ENCODE assay signal across 1 cellular context in genomic region chr10:21525367-21526183, GRCh38.
A peak's percentile ranks its signal among the peaks of the same experiment; 100 is the strongest.
TF ChIP-seq lines count a peak whose summit lies in the region.

TSS of gene SKIDA1 (minus strand) at chr10:21525682. CDS start at chr10:21517822, 7,860 bp downstream.

TF ChIP-seq in HepG2, 621 proteins besides CTCF, POLR2A, EP300 and RAD21 (continued from another document and continues in another):
- no peak for TF ChIP-seq ZNF407 (CRISPR knock-in tag; IDR thresholded peaks at IDR 0.05; ENCODE audit: not compliant biosample characterization)
- TF ChIP-seq ZBTB3 (CRISPR knock-in tag; IDR thresholded peaks at IDR 0.05; ENCODE audit: borderline replicate concordance, low read depth), result 0 out of 2 replicates have a peak, but pooled peaks have one; percentile 9
- TF ChIP-seq KAT2B (IDR thresholded peaks at IDR 0.05; ENCODE audit: borderline replicate concordance, low read depth, low read length), result no peak
- no peak for TF ChIP-seq TRIM22 (IDR thresholded peaks at IDR 0.05)
- peak; percentile 88 for TF ChIP-seq ZNF546 (CRISPR knock-in tag; conservative IDR thresholded peaks at IDR 0.05)
- TF ChIP-seq ZFP36 (IDR thresholded peaks at IDR 0.05; ENCODE audit: borderline replicate concordance, low read depth, low read length, partially characterized antibody), result no peak
- peak; percentile 74 for TF ChIP-seq HNRNPLL (IDR thresholded peaks at IDR 0.05; ENCODE audit: low read depth, low read length, poor library complexity, severe bottlenecking)
- TF ChIP-seq TOE1 (CRISPR knock-in tag; IDR thresholded peaks at IDR 0.05), result no peak
- no peak for TF ChIP-seq ZBTB8A (CRISPR knock-in tag; IDR thresholded peaks at IDR 0.05; ENCODE audit: borderline replicate concordance, low read depth)
- peak; percentile 6; the same call in 1 of the 2 replicates for TF ChIP-seq KLF15 (CRISPR knock-in tag; IDR thresholded peaks at IDR 0.05; ENCODE audit: borderline replicate concordance)
- TF ChIP-seq DR1 (CRISPR knock-in tag; IDR thresholded peaks at IDR 0.05), result no peak; the same call in 1 of the 2 replicates
- peak; percentile 25 for TF ChIP-seq U2AF1 (optimal IDR thresholded peaks at IDR 0.05; ENCODE audit: low read depth, low read length)
- 0 out of 2 replicates have a peak, but pooled peaks have one; percentile 75 for TF ChIP-seq ZFP90 (CRISPR knock-in tag; IDR thresholded peaks at IDR 0.05; ENCODE audit: borderline replicate concordance)
- peak; percentile 62; the same call in 1 of the 2 replicates for TF ChIP-seq ZNF792 (CRISPR knock-in tag; IDR thresholded peaks at IDR 0.05)
- no peak for TF ChIP-seq ZNF432 (CRISPR knock-in tag; IDR thresholded peaks at IDR 0.05; ENCODE audit: borderline replicate concordance)
- TF ChIP-seq ZNF441 (CRISPR knock-in tag; IDR thresholded peaks at IDR 0.05; ENCODE audit: borderline replicate concordance), result peak; percentile 95
- 0 out of 2 replicates have a peak, but pooled peaks have one; percentile 2 for TF ChIP-seq SOX13 (IDR thresholded peaks at IDR 0.05)
- no peak; a peak in 2 of 4 replicates for TF ChIP-seq SOX13 (CRISPR knock-in tag; conservative IDR thresholded peaks at IDR 0.05 in 1 of 2, IDR thresholded peaks at IDR 0.05 in 1 of 2)
- TF ChIP-seq ZNF431 (CRISPR knock-in tag; IDR thresholded peaks at IDR 0.05; ENCODE audit: borderline replicate concordance, low read depth), result peak; percentile 25
- 0 out of 2 replicates have a peak, but pooled peaks have one; percentile 53 for TF ChIP-seq TBP (CRISPR knock-in tag; IDR thresholded peaks at IDR 0.05)
- TF ChIP-seq XBP1 (CRISPR knock-in tag; IDR thresholded peaks at IDR 0.05), result no peak
- TF ChIP-seq SMARCE1 (IDR thresholded peaks at IDR 0.05; ENCODE audit: borderline replicate concordance), result no peak
- no peak for TF ChIP-seq ZNF282 (IDR thresholded peaks at IDR 0.05; ENCODE audit: partially characterized antibody)
- TF ChIP-seq MTF1 (CRISPR knock-in tag; IDR thresholded peaks at IDR 0.05), result no peak
- TF ChIP-seq ZNF503 (CRISPR knock-in tag; IDR thresholded peaks at IDR 0.05), result peak; percentile 26; the same call in 1 of the 2 replicates
- TF ChIP-seq SAFB2 (CRISPR knock-in tag; IDR thresholded peaks at IDR 0.05; ENCODE audit: borderline replicate concordance, low read depth), result no peak
- no peak for TF ChIP-seq ZFYVE20 (CRISPR knock-in tag; IDR thresholded peaks at IDR 0.05; ENCODE audit: borderline replicate concordance, low read depth)
- TF ChIP-seq POGZ (CRISPR knock-in tag; IDR thresholded peaks at IDR 0.05), result peak; percentile 62
- TF ChIP-seq XRCC5 (optimal IDR thresholded peaks at IDR 0.05; ENCODE audit: low read length), result no peak
- TF ChIP-seq ZNF766 (CRISPR knock-in tag; IDR thresholded peaks at IDR 0.05; ENCODE audit: borderline replicate concordance), result no peak; the same call in 1 of the 2 replicates
- no peak for TF ChIP-seq ZNF678 (CRISPR knock-in tag; IDR thresholded peaks at IDR 0.05)
- TF ChIP-seq CCDC6 (CRISPR knock-in tag; IDR thresholded peaks at IDR 0.05), result peak; percentile 94; the same call in 1 of the 2 replicates
- no peak for TF ChIP-seq ZUFSP (CRISPR knock-in tag; IDR thresholded peaks at IDR 0.05; ENCODE audit: borderline replicate concordance)
- no peak for TF ChIP-seq SCMH1 (CRISPR knock-in tag; IDR thresholded peaks at IDR 0.05; ENCODE audit: borderline replicate concordance)
- no peak; the same call in 1 of the 2 replicates for TF ChIP-seq KLF11 (CRISPR knock-in tag; IDR thresholded peaks at IDR 0.05)
- TF ChIP-seq PREB (CRISPR knock-in tag; IDR thresholded peaks at IDR 0.05), result no peak
- no peak; the same call in 1 of the 2 replicates for TF ChIP-seq IRX3 (CRISPR knock-in tag; IDR thresholded peaks at IDR 0.05; ENCODE audit: borderline replicate concordance, low read depth)
- TF ChIP-seq FOXA3 (CRISPR knock-in tag; IDR thresholded peaks at IDR 0.05), result no peak; the same call in 1 of the 2 replicates
- TF ChIP-seq BCL6 (CRISPR knock-in tag; IDR thresholded peaks at IDR 0.05), result peak; percentile 74
- TF ChIP-seq TBX3 (IDR thresholded peaks at IDR 0.05; ENCODE audit: borderline replicate concordance), result peak; percentile 13; the same call in 1 of the 2 replicates
- TF ChIP-seq NFRKB (IDR thresholded peaks at IDR 0.05), result no peak
- TF ChIP-seq ZNF550 (CRISPR knock-in tag; IDR thresholded peaks at IDR 0.05; ENCODE audit: borderline replicate concordance), result no peak
- TF ChIP-seq NCOA2 (CRISPR knock-in tag; IDR thresholded peaks at IDR 0.05), result peak; percentile 66
- no peak for TF ChIP-seq ISX (CRISPR knock-in tag; conservative IDR thresholded peaks at IDR 0.05)
- peak; percentile 97 for TF ChIP-seq RBM39 (IDR thresholded peaks at IDR 0.05; ENCODE audit: low read depth, low read length, poor library complexity, severe bottlenecking)
- TF ChIP-seq TFDP2 (CRISPR knock-in tag; IDR thresholded peaks at IDR 0.05), result peak; percentile 87
- TF ChIP-seq NR2F6 (IDR thresholded peaks at IDR 0.05), result peak; percentile 98
- TF ChIP-seq NR2F6 (CRISPR knock-in tag; IDR thresholded peaks at IDR 0.05), result peak; percentile 99
